22 cellular contexts compared by ENCODE assay signal in genomic region chr10:52598936-52599335, GRCh38.
"Had no signal": no experiment of that assay in that cellular context is flagged by ENCODE, and none has a peak within 500 bp of the region (broad histone marks: within the 10 kb centered on the region; RNA-seq: fewer than 3 reads in every experiment).

No MANE protein-coding gene starts in this region.

- H3K4me3 ChIP-seq: adrenal gland, breast epithelium, SJCRH30 had no signal

- H3K36me3 ChIP-seq: adrenal gland, breast epithelium, SJCRH30 had no signal

- ATAC-seq: activated CD4-positive, CD25-positive, alpha-beta regulatory T cell treated with anti-CD3 and anti-CD28 coated beads, Interleukin-2, amount 50 U/mL, for 24 hours; activated CD8-positive, alpha-beta T cell treated with anti-CD3 and anti-CD28 coated beads for 36 hours; activated T-cell treated with anti-CD3 and anti-CD28 coated beads, Interleukin-2, amount 50 U/mL, for 72 hours had no signal

- H3K9me3 ChIP-seq: adrenal gland, breast epithelium, SJCRH30 had no signal

- DNase-seq: activated CD4-positive, alpha-beta T cell treated with anti-CD3 and anti-CD28 coated beads for 4 hours; activated CD8-positive, alpha-beta memory T cell treated with anti-CD3 and anti-CD28 coated beads, Interleukin-2, amount 50 U/mL, for 4 hours; activated CD8-positive, alpha-beta T cell treated with anti-CD3 and anti-CD28 coated beads for 36 hours; activated gamma-delta T cell treated with Interleukin-2 at 50 U/mL for 16 hours; activated naive CD4-positive, alpha-beta T cell treated with anti-CD3 and anti-CD28 coated beads, Interleukin-2, amount 50 U/mL, for 16 hours; activated naive CD8-positive, alpha-beta T cell treated with anti-CD3 and anti-CD28 coated beads, Interleukin-2, amount 10 ng/mL, durations not matched to agents 7 days and 5 days; activated T-cell treated with anti-CD3 and anti-CD28 coated beads, Interleukin-2, amount 50 U/mL, for 72 hours; adrenal gland; aorta; caudate nucleus; MM.1S; NCI-H1105 treated with DMSO at 0.1 percent for 48 hours; NCI-H1436 treated with DMSO at 0.1 percent for 48 hours; NCI-H187; NCI-H2081; NCI-H446; NCI-H524; Right ventricle myocardium superior; SJCRH30 had no signal

- H3K27ac ChIP-seq: adrenal gland, breast epithelium, RWPE1, SJCRH30 had no signal

- H3K27me3 ChIP-seq: adrenal gland, breast epithelium, SJCRH30 had no signal

- H3K4me1 ChIP-seq: adrenal gland, breast epithelium, SJCRH30 had no signal
